In the genomic region with DNA sequence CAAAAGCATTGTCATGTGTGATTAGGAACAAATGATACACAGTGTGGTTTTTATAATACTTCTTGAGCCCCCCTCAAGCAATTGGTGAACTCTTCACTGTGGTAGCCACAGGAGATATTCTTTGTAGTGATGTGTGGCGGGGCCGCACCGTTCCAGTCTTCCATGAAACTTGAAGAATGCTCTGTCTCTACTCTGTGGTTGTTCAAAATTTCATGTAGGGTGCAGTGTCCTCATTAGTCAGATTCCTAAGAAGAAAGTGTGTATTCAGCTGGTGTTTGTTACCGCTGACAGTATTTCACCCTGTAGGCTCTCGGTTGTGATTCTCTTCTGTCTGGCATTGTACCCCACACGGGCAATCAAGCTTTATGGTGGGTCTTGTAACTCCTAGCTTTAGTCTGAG, we compare ENCODE assay signal across 12 cellular contexts. TPM values are rescaled to one million over a fixed set of nuclear protein-coding genes. Genes with fewer than 3 reads are reported as not detected.
DNase-seq lines count a peak whose midpoint lies in the region; ATAC-seq, FAIRE-seq and TF ChIP-seq lines count a peak whose summit lies in the region.
"Had no signal": no experiment of that assay in that cellular context is flagged by ENCODE, and none has a peak within 500 bp of the region (broad histone marks: within the 10 kb centered on the region; RNA-seq: fewer than 3 reads in every experiment).

No MANE protein-coding gene starts in this region.

- in situ Hi-C loops in astrocyte of the spinal cord (cut with HindIII; ENCODE audit: low sequenced_read_pairs), result no loop called here

- no peak for DNase-seq in activated CD4-positive, CD25-positive, alpha-beta regulatory T cell (lab: John Stamatoyannopoulos, UW)
- DNase-seq in astrocyte of the spinal cord (ENCODE audit: low read depth, low spot score), result peak; percentile 48
- DNase-seq in spleen, result no peak
- DNase-seq in RCC 7860 (ENCODE audit: low spot score), result no peak
- no peak for DNase-seq in NCI-H1694 (lab: John Stamatoyannopoulos, UW)
- DNase-seq in DMS53 (lab: John Stamatoyannopoulos, UW), result no peak
- DNase-seq: 8988T, activated gamma-delta T cell treated with Interleukin-2 at 50 U/mL for 16 hours, psoas muscle, RPMI8226 had no signal

- intact Hi-C loops in spleen (cut with DNase I; ENCODE audit: low total_unique reads), result no loop called here

- peak; percentile 5 to 15 for ATAC-seq in activated CD4-positive, CD25-positive, alpha-beta regulatory T cell treated with anti-CD3 and anti-CD28 coated beads, Interleukin-2, amount 50 U/mL, for 24 hours
- peak; percentile 1 for ATAC-seq in HG03025 (IDR thresholded peaks at IDR 0.05; ENCODE audit: low FRiP score, unreplicated experiment)
- ATAC-seq: psoas muscle had no signal

- no peak for TF ChIP-seq CTCF in astrocyte of the spinal cord (IDR thresholded peaks at IDR 0.05; ENCODE audit: low read depth, low read length)
- TF ChIP-seq CTCF in spleen (IDR thresholded peaks at IDR 0.05 in 8 of 11, conservative IDR thresholded peaks at IDR 0.05 in 3 of 11), result no peak

- peaks cover 0 to 37% (median 4%) of the 10 kb centered on the region in 6 donors for H3K36me3 ChIP-seq in spleen

- H3K4me1 ChIP-seq in spleen, result peaks cover 35 to 81% (median 55%) of the 10 kb centered on the region in 6 donors

- no peaks in the 10 kb centered on the region for H3K27me3 ChIP-seq in spleen (replicated peaks in 1 of 7)

- 76 to 87% (median 79%) methylated on average over 6 of the region's 6 CpGs for WGBS in spleen, 5 donors

- H3K4me3 ChIP-seq in astrocyte of the spinal cord (ENCODE audit: low read depth, low read length) (no peak overlapping the region), spleen (peak overlapping the region in 2 of 8 donors; percentile 8 to 49)
- H3K4me3 ChIP-seq: psoas muscle had no signal

- no peaks in the 10 kb centered on the region for H3K9me3 ChIP-seq in spleen
- H3K9me3 ChIP-seq: psoas muscle had no signal

- TF ChIP-seq POLR2A in spleen (IDR thresholded peaks at IDR 0.05), result no peak

- no peak for FAIRE-seq in RCC 7860 (lab: Jason Lieb, UNC)

- H3K27ac ChIP-seq in spleen, result peak overlapping the region; percentile 30 to 69 (median 64)
- H3K27ac ChIP-seq: psoas muscle had no signal

RNA-seq across cellular contexts. Expression of gene OTULIN, which starts 10.8 kb away (rescaled TPM):
- 10 to 100 TPM; 30.1 to 53.7 (median 38.0) TPM for total RNA-seq in spleen
- polyA plus RNA-seq in spleen, result 1 to 10 TPM; 2.7 to 7.7 (median 4.7) TPM
